Comparison of ENCODE assay signal across 9 cellular contexts in the genomic region with DNA sequence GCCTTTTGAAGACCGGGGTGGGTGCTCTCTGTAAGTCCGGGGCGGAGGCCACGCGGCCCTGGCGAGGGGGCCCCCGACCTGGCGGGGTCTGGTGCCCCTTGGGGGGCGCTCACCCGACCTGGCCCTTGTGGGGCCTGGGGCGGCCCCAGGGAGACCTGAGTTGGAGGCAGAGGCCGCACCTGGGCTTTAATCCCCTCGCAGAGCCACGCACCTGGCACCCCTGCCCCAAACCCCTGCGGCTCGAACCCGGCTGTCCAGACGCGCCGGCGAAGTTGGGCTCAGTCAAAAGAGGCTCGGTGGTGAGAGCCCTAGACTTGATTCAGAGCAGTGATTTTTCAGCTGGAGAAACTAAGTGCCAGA. TPM values are rescaled to one million over a fixed set of nuclear protein-coding genes. Genes with fewer than 3 reads are reported as not detected.
DNase-seq lines count a peak whose midpoint lies in the region; TF ChIP-seq lines count a peak whose summit lies in the region.
"Had no signal": no experiment of that assay in that cellular context is flagged by ENCODE, and none has a peak within 500 bp of the region (broad histone marks: within the 10 kb centered on the region; RNA-seq: fewer than 3 reads in every experiment).

No MANE protein-coding gene starts in this region.

- DNase-seq in cardiac muscle cell (ENCODE audit: low read depth in 1 of 2, low spot score in 1 of 2) (no peak), cardiac septum (ENCODE audit: low spot score) (no peak), hepatocyte (ENCODE audit: low spot score) (no peak), suprapubic skin (ENCODE audit: low spot score in 2 of 2) (no peak), NCI-H2227 (lab: John Stamatoyannopoulos, UW; ENCODE audit: unreplicated experiment) (no peak), SIG-M5 (lab: John Stamatoyannopoulos, UW) (no peak), GM19240 (ENCODE audit: insufficient read length, low spot score) (no peak)

- H2AFZ ChIP-seq in OCI-LY1 (ENCODE audit: low read length) (no peak overlapping the region), hepatocyte (no peak overlapping the region)

- H3K27me3 ChIP-seq in cardiac muscle cell (no peaks in the 10 kb centered on the region), OCI-LY1 (ENCODE audit: insufficient read depth, low read length) (no peaks in the 10 kb centered on the region), hepatocyte (no peaks in the 10 kb centered on the region), suprapubic skin (no peaks in the 10 kb centered on the region)

- TF ChIP-seq EP300 in suprapubic skin (IDR thresholded peaks at IDR 0.05) = no peak

- H3K9me2 ChIP-seq in OCI-LY1 (ENCODE audit: low read depth, low read length) = no peaks in the 10 kb centered on the region
- no peaks in the 10 kb centered on the region for H3K9me2 ChIP-seq in hepatocyte (replicated peaks; ENCODE audit: insufficient read depth)

- no peak overlapping the region for H3K27ac ChIP-seq in cardiac muscle cell
- peak overlapping the region; percentile 18 for H3K27ac ChIP-seq in OCI-LY1 (ENCODE audit: low read depth, low read length, poor library complexity, severe bottlenecking)
- H3K27ac ChIP-seq in hepatocyte = no peak overlapping the region
- H3K27ac ChIP-seq in suprapubic skin = no peak overlapping the region

- no peak for TF ChIP-seq CTCF in cardiac muscle cell (IDR thresholded peaks at IDR 0.05; ENCODE audit: low read depth, low read length)
- no peak for TF ChIP-seq CTCF in OCI-LY1 (IDR thresholded peaks at IDR 0.05; ENCODE audit: low read length)
- no peak for TF ChIP-seq CTCF in hepatocyte (IDR thresholded peaks at IDR 0.05; ENCODE audit: poor library complexity)
- no peak for TF ChIP-seq CTCF in suprapubic skin (IDR thresholded peaks at IDR 0.05)

- H3K9ac ChIP-seq in OCI-LY1 (ENCODE audit: low read length) = peak overlapping the region; percentile 50; the same call in 1 of the 2 replicates

- no peaks in the 10 kb centered on the region for H3K9me3 ChIP-seq in cardiac muscle cell (ENCODE audit: low read depth)
- no peaks in the 10 kb centered on the region for H3K9me3 ChIP-seq in OCI-LY1 (ENCODE audit: low read length)
- H3K9me3 ChIP-seq in hepatocyte (ENCODE audit: low read depth) = no peaks in the 10 kb centered on the region
- H3K9me3 ChIP-seq in suprapubic skin = no peaks in the 10 kb centered on the region

- peak overlapping the region; percentile 87 for H3K4me2 ChIP-seq in OCI-LY1 (ENCODE audit: low read length)
- peak overlapping the region; percentile 76 for H3K4me2 ChIP-seq in hepatocyte

- no peak for TF ChIP-seq POLR2A in suprapubic skin (IDR thresholded peaks at IDR 0.05)

- H3F3A ChIP-seq in OCI-LY1 (ENCODE audit: insufficient read depth, low read length) = peaks cover 7% of the 10 kb centered on the region

- peaks cover 15% of the 10 kb centered on the region for H3K36me3 ChIP-seq in cardiac muscle cell
- peaks cover 27% of the 10 kb centered on the region for H3K36me3 ChIP-seq in OCI-LY1 (ENCODE audit: insufficient read depth, low read length)
- no peaks in the 10 kb centered on the region for H3K36me3 ChIP-seq in hepatocyte (replicated peaks; ENCODE audit: insufficient read depth, low read depth)
- peaks cover 39% of the 10 kb centered on the region for H3K36me3 ChIP-seq in suprapubic skin

- peak overlapping the region; percentile 30 for H3K4me3 ChIP-seq in cardiac muscle cell
- H3K4me3 ChIP-seq in OCI-LY1 (ENCODE audit: low read depth, low read length, poor library complexity, severe bottlenecking) = peak overlapping the region; percentile 62
- H3K4me3 ChIP-seq in hepatocyte = no peak overlapping the region
- peak overlapping the region; percentile 43 for H3K4me3 ChIP-seq in suprapubic skin

- H3K79me2 ChIP-seq in OCI-LY1 (ENCODE audit: insufficient read depth, low read length) (no peaks in the 10 kb centered on the region), hepatocyte (no peaks in the 10 kb centered on the region)

- intact Hi-C loops in cardiac septum (cut with DNase I) = loop anchor here (2.0 to 5.0 kb wide), 2 partner anchors 104 to 206 kb away; a partner anchor contains a TSS

- 70% methylated on average over 16 of the region's 22 CpGs for WGBS in hepatocyte (ENCODE audit: low lambda C conversion rate, missing lambda C conversion rate)
- 26% methylated on average over 10 of the region's 22 CpGs for WGBS in suprapubic skin

- H4K20me1 ChIP-seq in OCI-LY1 (ENCODE audit: insufficient read depth, low read length) = no peaks in the 10 kb centered on the region
- no peaks in the 10 kb centered on the region for H4K20me1 ChIP-seq in hepatocyte (ENCODE audit: insufficient read depth, poor library complexity, severe bottlenecking)

- no peaks in the 10 kb centered on the region for H3K4me1 ChIP-seq in cardiac muscle cell (ENCODE audit: low read depth)
- H3K4me1 ChIP-seq in OCI-LY1 (ENCODE audit: insufficient read depth, low read length, severe bottlenecking) = peaks cover 45% of the 10 kb centered on the region
- H3K4me1 ChIP-seq in hepatocyte (ENCODE audit: insufficient read depth) = peaks cover under 1% of the 10 kb centered on the region
- H3K4me1 ChIP-seq in suprapubic skin = peaks cover 11% of the 10 kb centered on the region

RNA-seq across cellular contexts. Expression of a gene that starts 0.3 kb away (rescaled TPM):
- total RNA-seq in cardiac muscle cell (1.1 and 3.8 TPM in 2 replicates), cardiac septum (3.8 TPM), hepatocyte (1.6 and 3.7 TPM in 2 replicates), suprapubic skin (1 to 10 TPM; 2.3 to 4.4 (median 2.6) TPM)
- polyA plus RNA-seq in cardiac muscle cell (0.31 and 1.7 TPM in 2 replicates), hepatocyte (3.0 and 8.5 TPM in 2 replicates)

RNA-seq across cellular contexts. Expression of a gene that starts 30.1 kb away (rescaled TPM):
- total RNA-seq in cardiac muscle cell (130 and 132 TPM in 2 replicates), cardiac septum (31.2 TPM), hepatocyte (61.4 and 106 TPM in 2 replicates), suprapubic skin (100 to 1,000 TPM in 1 of 4 donors, 10 to 100 TPM in 3; 44.7 to 102 (median 68.4) TPM)
- polyA plus RNA-seq in cardiac muscle cell (78.4 and 110 TPM in 2 replicates), hepatocyte (105 and 114 TPM in 2 replicates)

RNA-seq across cellular contexts. Expression of a gene that starts 60.0 kb away (rescaled TPM):
- not detected in 2 replicates for total RNA-seq in cardiac muscle cell
- 0.16 TPM in 1 of 2 replicates, not detected in the other for polyA plus RNA-seq in cardiac muscle cell
- total RNA-seq in cardiac septum = 1.3 TPM
- total RNA-seq in hepatocyte = 35.8 and 39.2 TPM in 2 replicates
- polyA plus RNA-seq in hepatocyte = 9.2 and 20.9 TPM in 2 replicates
- total RNA-seq in suprapubic skin = 1 to 10 TPM in 1 of 4 donors, not detected in 3; 1.4 TPM
- total RNA-seq: temporal lobe had no signal

Comparison
In these comparisons a context has a peak if more than half of its experiments do, and no peak if none do; other contexts are left out.
1. RNA of a gene that starts 60.0 kb away (total RNA-seq): 35.8 to 39.2 TPM in hepatocyte; 1.3 TPM in cardiac septum (single experiment), 1.4 TPM in suprapubic skin and not detected in cardiac muscle cell; every median in the first group is over 10 times any median in the second.